ENCODE assay signal across 22 cellular contexts in genomic region chr5:172658391-172658790, GRCh38. TPM values are rescaled to one million over a fixed set of nuclear protein-coding genes. Genes with fewer than 3 reads are reported as not detected.
A peak's percentile ranks its signal among the peaks of the same experiment; 100 is the strongest.
DNase-seq lines count a peak whose midpoint lies in the region; ATAC-seq, FAIRE-seq and TF ChIP-seq lines count a peak whose summit lies in the region.
"Had no signal": no experiment of that assay in that cellular context is flagged by ENCODE, and none has a peak within 500 bp of the region (broad histone marks: within the 10 kb centered on the region; RNA-seq: fewer than 3 reads in every experiment).

No MANE protein-coding gene starts in this region.

- TF ChIP-seq CTCF in C4-2B (conservative IDR thresholded peaks at IDR 0.05) = no peak
- no peak for TF ChIP-seq CTCF in brain (conservative IDR thresholded peaks at IDR 0.05)
- no peak for TF ChIP-seq CTCF in smooth muscle cell (IDR thresholded peaks at IDR 0.05; ENCODE audit: borderline replicate concordance, insufficient read depth, poor library complexity, severe bottlenecking)
- no peak for TF ChIP-seq CTCF in kidney (IDR thresholded peaks at IDR 0.05; ENCODE audit: borderline replicate concordance, extremely low read depth, insufficient read depth)

- H3K23ac ChIP-seq in mesenchymal stem cell (ENCODE audit: low read length in 2 of 2) = no peak overlapping the region

- H3K36me3 Mint-ChIP-seq in brain = peaks cover 48% of the 10 kb centered on the region

- no peaks in the 10 kb centered on the region for H3K36me3 ChIP-seq in mesenchymal stem cell (ENCODE audit: control insufficient read depth in 1 of 2, insufficient read depth in 2 of 2, low read depth in 1 of 2, low read length in 2 of 2)
- H3K36me3 ChIP-seq in smooth muscle cell (ENCODE audit: low read depth) = no peaks in the 10 kb centered on the region
- no peaks in the 10 kb centered on the region for H3K36me3 ChIP-seq in kidney (ENCODE audit: control insufficient read depth in 1 of 2, insufficient read depth in 2 of 2, low read length in 2 of 2)
- H3K36me3 ChIP-seq: MG63 had no signal

- H3K27me3 ChIP-seq in mesenchymal stem cell (ENCODE audit: control insufficient read depth in 1 of 2, insufficient read depth in 1 of 2, low read length in 2 of 2) (no peaks in the 10 kb centered on the region), smooth muscle cell (ENCODE audit: low read depth) (no peaks in the 10 kb centered on the region)
- H3K27me3 ChIP-seq: hepatocyte, MG63 had no signal

- no peak overlapping the region for H2AFZ ChIP-seq in mesenchymal stem cell (ENCODE audit: low read depth, low read length)
- H2AFZ ChIP-seq in smooth muscle cell (ENCODE audit: low read depth) = no peak overlapping the region
- H2AFZ ChIP-seq: hepatocyte had no signal

- H3K9me3 ChIP-seq in mesenchymal stem cell (ENCODE audit: control insufficient read depth, low read length) (no peaks in the 10 kb centered on the region), smooth muscle cell (replicated peaks; ENCODE audit: low read depth) (no peaks in the 10 kb centered on the region), kidney (ENCODE audit: control insufficient read depth in 1 of 2, low read length in 2 of 2) (peaks cover 2 to 4% of the 10 kb centered on the region in 2 donors)

- WGBS in mesenchymal stem cell = 82% methylated on average over 8 of the region's 8 CpGs
- 78% methylated on average over 8 of the region's 8 CpGs for WGBS in smooth muscle cell (ENCODE audit: low lambda C conversion rate)

- peak overlapping the region; percentile 6 to 85 for H3K18ac ChIP-seq in mesenchymal stem cell (ENCODE audit: low read depth in 1 of 2, low read length in 2 of 2)

- peaks cover 47% of the 10 kb centered on the region for H3K79me2 ChIP-seq in smooth muscle cell (ENCODE audit: low read depth)
- H3K79me2 ChIP-seq: hepatocyte had no signal

- H3K27me3 Mint-ChIP-seq in brain = no peaks in the 10 kb centered on the region
- H3K27me3 Mint-ChIP-seq: dendritic cell treated with granulocyte-macrophage colony-stimulating factor and Interleukin-4, amounts not matched to agents 40 ng/mL and 50 ng/mL, for 4 days; natural killer cell treated with Interleukin-12 subunit alpha and Interleukin-12 subunit beta and Interleukin-15 and Interleukin-18, amount 100 ng/mL, for 72 hours had no signal

- H2BK120ac ChIP-seq in mesenchymal stem cell (ENCODE audit: low read depth, low read length) = peak overlapping the region; percentile 45

- H2AK5ac ChIP-seq in mesenchymal stem cell (ENCODE audit: low read length, severe bottlenecking) = no peak overlapping the region

- FAIRE-seq in kidney (lab: Jason Lieb, UNC) = no peak
- FAIRE-seq: D721Med, GM12892 had no signal

- H4K91ac ChIP-seq in mesenchymal stem cell (ENCODE audit: low read length) = peak overlapping the region; percentile 60

- H3K4ac ChIP-seq in mesenchymal stem cell (ENCODE audit: low read depth in 1 of 2, low read length in 2 of 2) = peak overlapping the region; percentile 0 to 15

- peaks cover 37% of the 10 kb centered on the region for H3K4me1 Mint-ChIP-seq in brain

- peaks cover 9% of the 10 kb centered on the region for H3K4me1 ChIP-seq in mesenchymal stem cell (ENCODE audit: control insufficient read depth, insufficient read depth, low read depth, low read length)
- H3K4me1 ChIP-seq in smooth muscle cell (ENCODE audit: low read depth) = peaks cover 15% of the 10 kb centered on the region
- H3K4me1 ChIP-seq in kidney (ENCODE audit: control insufficient read depth in 1 of 2, insufficient read depth in 1 of 2, low read depth in 1 of 2, low read length in 2 of 2) = peaks cover 9 to 18% of the 10 kb centered on the region in 2 donors

- intact Hi-C loops in kidney (cut with DNase I) = no loop called here

- H3K27ac Mint-ChIP-seq in brain = peak overlapping the region in 4 of 5 experiments; percentile 14 to 98 (median 80)

- H3K4me3 ChIP-seq in mesenchymal stem cell (ENCODE audit: insufficient read depth in 1 of 2, low read depth in 1 of 2, low read length in 2 of 2) = no peak overlapping the region
- H3K4me3 ChIP-seq in smooth muscle cell = no peak overlapping the region
- no peak overlapping the region for H3K4me3 ChIP-seq in kidney (ENCODE audit: low read length in 2 of 2)
- H3K4me3 ChIP-seq: hepatocyte, MG63 had no signal

- peak overlapping the region; percentile 29 for H2BK15ac ChIP-seq in mesenchymal stem cell (ENCODE audit: low read depth, poor library complexity, severe bottlenecking)

- peak overlapping the region; percentile 34 to 65 for H2BK12ac ChIP-seq in mesenchymal stem cell (ENCODE audit: low read length in 2 of 2)

- no peak for DNase-seq in mesenchymal stem cell
- no peak for DNase-seq in smooth muscle cell (lab: John Stamatoyannopoulos, UW; ENCODE audit: unreplicated experiment)
- DNase-seq in activated CD8-positive, alpha-beta memory T cell treated with anti-CD3 and anti-CD28 coated beads, Interleukin-2, amount 50 U/mL, for 4 hours = no peak
- no peak for DNase-seq in SHP77 (lab: John Stamatoyannopoulos, UW)
- DNase-seq in kidney = no peak
- DNase-seq: activated CD4-positive, alpha-beta T cell treated with anti-CD3 and anti-CD28 coated beads, Interleukin-2, amount 50 U/mL, for 1 hour; activated T-cell treated with anti-CD3 and anti-CD28 coated beads, Interleukin-2, amount 50 U/mL, for 48 hours; erythroblast; kidney glomerular epithelial cell; MG63; NCI-H187 treated with DMSO at 0.1 percent for 48 hours; NCI-H446; stimulated activated CD4-positive, alpha-beta T cell treated with anti-CD3 and anti-CD28 coated beads, Interleukin-4, amount 100 ng/mL, for 24 hours; T-helper 9 cell had no signal

- peak overlapping the region; percentile 1; the same call in 1 of the 2 replicates for H3K27ac ChIP-seq in C4-2B
- no peak overlapping the region for H3K27ac ChIP-seq in mesenchymal stem cell (ENCODE audit: low read length, poor library complexity, severe bottlenecking)
- H3K27ac ChIP-seq in smooth muscle cell (ENCODE audit: low read depth) = peak overlapping the region; percentile 96
- H3K27ac ChIP-seq in kidney (ENCODE audit: low read depth in 2 of 2, low read length in 2 of 2) = peak overlapping the region in 1 of 2 donors; percentile 8

- no peak for ATAC-seq in GM21619 (IDR thresholded peaks at IDR 0.05; ENCODE audit: unreplicated experiment)
- ATAC-seq: natural killer cell treated with Interleukin-12 subunit alpha and Interleukin-12 subunit beta and Interleukin-15 and Interleukin-18, amount 100 ng/mL, for 72 hours had no signal

- H3K14ac ChIP-seq in mesenchymal stem cell (ENCODE audit: low read length in 2 of 2) = peak overlapping the region in 1 of 2 experiments; percentile 13

- no peak overlapping the region for H3K4me3 Mint-ChIP-seq in brain
- H3K4me3 Mint-ChIP-seq: dendritic cell treated with granulocyte-macrophage colony-stimulating factor and Interleukin-4, amounts not matched to agents 40 ng/mL and 50 ng/mL, for 4 days; natural killer cell treated with Interleukin-12 subunit alpha and Interleukin-12 subunit beta and Interleukin-15 and Interleukin-18, amount 100 ng/mL, for 72 hours had no signal

- peaks cover 18 to 33% (median 22%) of the 10 kb centered on the region in 5 experiments for H3K9me3 Mint-ChIP-seq in brain

- H3K9ac ChIP-seq in mesenchymal stem cell (ENCODE audit: low read length) (no peak overlapping the region), smooth muscle cell (ENCODE audit: low read depth) (peak overlapping the region; percentile 42), kidney (ENCODE audit: low read length in 2 of 2) (no peak overlapping the region)

- no peaks in the 10 kb centered on the region for H3K79me1 ChIP-seq in mesenchymal stem cell (replicated peaks; ENCODE audit: low read length, poor library complexity, severe bottlenecking)

- H4K8ac ChIP-seq in mesenchymal stem cell (ENCODE audit: low read length) = peak overlapping the region; percentile 83

- H4K20me1 ChIP-seq in smooth muscle cell (ENCODE audit: low read depth) = no peaks in the 10 kb centered on the region

- no peak overlapping the region for H2BK5ac ChIP-seq in mesenchymal stem cell (ENCODE audit: low read depth, low read length, poor library complexity, severe bottlenecking)

- H3K4me2 ChIP-seq in mesenchymal stem cell (ENCODE audit: low read length, poor library complexity, severe bottlenecking) (no peak overlapping the region), smooth muscle cell (peak overlapping the region; percentile 63)

- H3F3A ChIP-seq in smooth muscle cell (ENCODE audit: low read depth) = no peaks in the 10 kb centered on the region

RNA-seq across cellular contexts. Expression of gene NEURL1B, which starts 17.3 kb away (rescaled TPM):
- polyA plus RNA-seq in brain (ENCODE audit: insufficient read depth, low read depth, low replicate concordance) = 40.1 TPM
- polyA plus RNA-seq in mesenchymal stem cell (2013, experiment 1 of 2) = 2.0 TPM
- 1.8 TPM for polyA plus RNA-seq in mesenchymal stem cell (2013, experiment 2 of 2)
- 10.0 and 17.7 TPM in 2 replicates for total RNA-seq in smooth muscle cell
- 3.1 and 3.7 TPM in 2 replicates for polyA plus RNA-seq in smooth muscle cell
- total RNA-seq in kidney = 42.6 TPM
- 5.4 TPM for polyA plus RNA-seq in kidney (ENCODE audit: insufficient read depth, low read depth, low replicate concordance)
